In the genomic region with DNA sequence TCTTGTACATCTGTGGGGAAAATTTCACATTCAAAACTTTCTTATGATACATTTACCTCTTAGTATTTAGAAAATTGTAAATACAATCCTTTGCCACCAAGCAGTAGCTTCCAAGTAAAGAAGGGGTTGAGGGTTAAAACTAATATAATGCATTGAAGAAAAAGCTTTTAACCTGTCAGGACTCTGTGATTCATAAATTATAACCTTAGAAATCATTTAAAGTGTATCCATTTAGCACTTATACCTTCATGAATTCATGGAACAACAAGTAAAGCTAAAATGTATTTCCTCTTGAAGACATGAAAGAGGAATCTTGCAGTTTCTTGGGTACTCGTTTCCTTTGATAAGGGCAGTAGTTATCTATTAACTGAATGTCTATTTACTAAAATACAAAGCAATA, we compare ENCODE assay signal across 28 cellular contexts.
"Had no signal": no experiment of that assay in that cellular context is flagged by ENCODE, and none has a peak within 500 bp of the region (broad histone marks: within the 10 kb centered on the region; RNA-seq: fewer than 3 reads in every experiment).

No MANE protein-coding gene starts in this region.

- H3K9ac ChIP-seq: parathyroid adenoma had no signal

- H3K79me2 ChIP-seq: parathyroid adenoma had no signal

- H3K4me1 ChIP-seq: parathyroid adenoma, psoas muscle, right lobe of liver, sigmoid colon, stomach, thyroid gland, tibial nerve, upper lobe of left lung, vagina had no signal

- H3K36me3 ChIP-seq: ovary, right lobe of liver, sigmoid colon, stomach, thoracic aorta, thyroid gland, tibial nerve, upper lobe of left lung, vagina had no signal

- H3K36me3 Mint-ChIP-seq: natural killer cell; stimulated activated effector memory CD8-positive, alpha-beta T cell treated with anti-CD3 and anti-CD28 coated beads, Interleukin-12 subunit alpha, Interleukin-12 subunit beta, amount 100 ng/mL, for 72 hours; stimulated activated naive B cell treated with anti-CD40 and anti-IgM and Interleukin-4, amounts not matched to agents 10 μg/mL and 1 μg/mL and 100 μg/mL, for 72 hours had no signal

- H3K4me3 ChIP-seq: ovary, psoas muscle, right lobe of liver, sigmoid colon, stomach, thoracic aorta, thyroid gland, tibial nerve, upper lobe of left lung, vagina had no signal

- H3K27ac ChIP-seq: ovary, parathyroid adenoma, psoas muscle, right lobe of liver, sigmoid colon, stomach, thoracic aorta, thyroid gland, tibial nerve, upper lobe of left lung, vagina had no signal

- H3K27me3 Mint-ChIP-seq: progenitor cell of endocrine pancreas; stimulated activated naive B cell treated with anti-CD40 and anti-IgM and Interleukin-4, amounts not matched to agents 10 μg/mL and 1 μg/mL and 100 μg/mL, for 72 hours; stimulated activated naive CD8-positive, alpha-beta T cell treated with anti-CD3 and anti-CD28 coated beads, Interleukin-15, Interleukin-2, amounts not matched to agents 100 ng/mL and 50 ng/mL, for 24 hours had no signal

- H3K9me3 Mint-ChIP-seq: natural killer cell; nephron; neural crest cell; stimulated activated effector memory CD8-positive, alpha-beta T cell treated with anti-CD3 and anti-CD28 coated beads, Interleukin-12 subunit alpha, Interleukin-12 subunit beta, amount 100 ng/mL, for 72 hours; stimulated activated naive B cell treated with anti-CD40 and anti-IgM and Interleukin-4, amounts not matched to agents 10 μg/mL and 1 μg/mL and 100 μg/mL, for 72 hours; stimulated activated naive CD8-positive, alpha-beta T cell treated with anti-CD3 and anti-CD28 coated beads, Interleukin-15, Interleukin-2, amounts not matched to agents 100 ng/mL and 50 ng/mL, for 24 hours had no signal

- H3K4me1 Mint-ChIP-seq: natural killer cell; stimulated activated effector memory CD8-positive, alpha-beta T cell treated with anti-CD3 and anti-CD28 coated beads, Interleukin-12 subunit alpha, Interleukin-12 subunit beta, amount 100 ng/mL, for 72 hours; stimulated activated naive B cell treated with anti-CD40 and anti-IgM and Interleukin-4, amounts not matched to agents 10 μg/mL and 1 μg/mL and 100 μg/mL, for 72 hours had no signal

- H2AFZ ChIP-seq: parathyroid adenoma had no signal

- H3K4me3 Mint-ChIP-seq: natural killer cell; nephron; neural crest cell; stimulated activated effector memory CD8-positive, alpha-beta T cell treated with anti-CD3 and anti-CD28 coated beads, Interleukin-12 subunit alpha, Interleukin-12 subunit beta, amount 100 ng/mL, for 72 hours; stimulated activated naive B cell treated with anti-CD40 and anti-IgM and Interleukin-4, amounts not matched to agents 10 μg/mL and 1 μg/mL and 100 μg/mL, for 72 hours; stimulated activated naive CD8-positive, alpha-beta T cell treated with anti-CD3 and anti-CD28 coated beads, Interleukin-15, Interleukin-2, amounts not matched to agents 100 ng/mL and 50 ng/mL, for 24 hours had no signal

- DNase-seq: natural killer cell; occipital lobe; ovary; posterior cingulate gyrus; psoas muscle; right cardiac atrium; right lobe of liver; sigmoid colon; small intestine; stimulated activated CD4-positive, alpha-beta T cell treated with anti-CD3 and anti-CD28 coated beads, Interleukin-15, amount 100 ng/mL, for 24 hours; stimulated activated CD4-positive, alpha-beta T cell treated with anti-CD3 and anti-CD28 coated beads, Interleukin-2, amount 100 ng/mL, for 24 hours; stimulated activated CD4-positive, alpha-beta T cell treated with anti-CD3 and anti-CD28 coated beads, Interleukin-2, amount 100 ng/mL, for 48 hours; stimulated activated CD4-positive, alpha-beta T cell treated with anti-CD3 and anti-CD28 coated beads, Interleukin-4, amount 100 ng/mL, for 24 hours; stimulated activated naive B cell treated with anti-CD40 and anti-IgM and Interleukin-4, amounts not matched to agents 10 μg/mL and 1 μg/mL and 100 μg/mL, for 72 hours; stimulated activated naive CD4-positive, alpha-beta T cell treated with Interleukin-2 at 50 U/mL for 16 hours; stomach; thyroid gland; trophoblast cell; upper lobe of left lung had no signal

- H3K9me3 ChIP-seq: ovary, psoas muscle, right lobe of liver, sigmoid colon, stomach, thoracic aorta, thyroid gland, tibial nerve, upper lobe of left lung, vagina had no signal

- H3K27ac Mint-ChIP-seq: natural killer cell; nephron; progenitor cell of endocrine pancreas; stimulated activated effector memory CD8-positive, alpha-beta T cell treated with anti-CD3 and anti-CD28 coated beads, Interleukin-12 subunit alpha, Interleukin-12 subunit beta, amount 100 ng/mL, for 72 hours; stimulated activated naive B cell treated with anti-CD40 and anti-IgM and Interleukin-4, amounts not matched to agents 10 μg/mL and 1 μg/mL and 100 μg/mL, for 72 hours; stimulated activated naive CD8-positive, alpha-beta T cell treated with anti-CD3 and anti-CD28 coated beads, Interleukin-15, Interleukin-2, amounts not matched to agents 100 ng/mL and 50 ng/mL, for 24 hours had no signal

- H3K27me3 ChIP-seq: ovary, right lobe of liver, sigmoid colon, stomach, thyroid gland, tibial nerve, upper lobe of left lung, vagina had no signal
